In the genomic region with DNA sequence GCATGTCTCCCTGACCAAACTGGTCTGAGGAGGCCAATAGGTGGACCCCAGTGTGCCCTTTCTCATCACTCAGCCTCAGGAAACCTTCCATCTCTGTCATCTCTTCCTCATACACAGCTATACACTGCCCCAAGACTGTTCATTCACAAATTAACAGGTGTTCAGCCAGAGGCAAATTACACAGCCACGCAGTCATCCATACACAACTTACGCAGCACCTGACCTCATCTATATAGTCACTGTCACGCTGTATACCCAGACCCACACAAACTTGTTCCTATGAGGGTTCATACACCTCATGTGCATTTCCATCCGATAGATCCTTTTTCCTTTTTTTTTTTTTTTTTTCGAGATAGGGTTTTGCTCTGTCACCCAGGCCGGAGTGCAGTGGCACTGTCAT, we compare ENCODE assay signal across 33 cellular contexts. TPM values are rescaled to one million over a fixed set of nuclear protein-coding genes. Genes with fewer than 3 reads are reported as not detected.
"Had no signal": no experiment of that assay in that cellular context is flagged by ENCODE, and none has a peak within 500 bp of the region (broad histone marks: within the 10 kb centered on the region; RNA-seq: fewer than 3 reads in every experiment).

No MANE protein-coding gene starts in this region.

- H3K4me3 ChIP-seq: neural progenitor cell, ovary, psoas muscle, right lobe of liver, sigmoid colon, suprapubic skin, testis, tibial artery, transverse colon, upper lobe of right lung, vagina had no signal

- DNase-seq: natural killer cell; occipital lobe; ovary; posterior cingulate gyrus; psoas muscle; right cardiac atrium; right lobe of liver; sigmoid colon; small intestine; stimulated activated CD4-positive, alpha-beta T cell treated with anti-CD3 and anti-CD28 coated beads, Interleukin-15, amount 100 ng/mL, for 24 hours; stimulated activated CD4-positive, alpha-beta T cell treated with anti-CD3 and anti-CD28 coated beads, Interleukin-2, amount 100 ng/mL, for 24 hours; stimulated activated CD4-positive, alpha-beta T cell treated with anti-CD3 and anti-CD28 coated beads, Interleukin-2, amount 100 ng/mL, for 48 hours; stimulated activated CD4-positive, alpha-beta T cell treated with anti-CD3 and anti-CD28 coated beads, Interleukin-4, amount 100 ng/mL, for 4 hours; stimulated activated CD8-positive, alpha-beta memory T cell treated with anti-CD3 and anti-CD28 coated beads, Interleukin-4, amount 100 ng/mL, for 48 hours; stimulated activated naive CD4-positive, alpha-beta T cell; stimulated activated naive CD8-positive, alpha-beta T cell treated with anti-CD3 and anti-CD28 coated beads, Interleukin-15, amount 100 ng/mL, for 72 hours; stimulated activated naive CD8-positive, alpha-beta T cell treated with anti-CD3 and anti-CD28 coated beads, Interleukin-15, Interleukin-2, amounts not matched to agents 100 U/mL and 50 U/mL, for 24 hours; substantia nigra; testis; tibial artery; transverse colon; upper lobe of right lung had no signal

- H3K27ac Mint-ChIP-seq: natural killer cell; nephron; neural progenitor cell; progenitor cell of endocrine pancreas; stimulated activated memory B cell treated with anti-CD40 and anti-IgM and Interleukin-4, amounts not matched to agents 10 μg/mL and 1 μg/mL and 100 μg/mL, for 72 hours; stimulated activated naive CD8-positive, alpha-beta T cell treated with anti-CD3 and anti-CD28 coated beads, Interleukin-15, amount 100 ng/mL, for 72 hours; type B pancreatic cell had no signal

- H3K36me3 Mint-ChIP-seq: natural killer cell; neural progenitor cell; stimulated activated memory B cell treated with anti-CD40 and anti-IgM and Interleukin-4, amounts not matched to agents 10 μg/mL and 1 μg/mL and 100 μg/mL, for 72 hours; type B pancreatic cell had no signal

- ATAC-seq: natural killer cell; psoas muscle; right cardiac atrium; right lobe of liver; stimulated activated memory B cell treated with anti-CD40 and anti-IgM and Interleukin-4, amounts not matched to agents 10 μg/mL and 1 μg/mL and 100 μg/mL, for 72 hours; stimulated activated naive CD8-positive, alpha-beta T cell treated with anti-CD3 and anti-CD28 coated beads, Interleukin-15, amount 100 ng/mL, for 72 hours; stimulated activated naive CD8-positive, alpha-beta T cell treated with anti-CD3 and anti-CD28 coated beads, Interleukin-15, Interleukin-2, amounts not matched to agents 100 U/mL and 50 U/mL, for 24 hours; upper lobe of right lung had no signal

- H3K9me3 Mint-ChIP-seq: natural killer cell; nephron; neural progenitor cell; stimulated activated memory B cell treated with anti-CD40 and anti-IgM and Interleukin-4, amounts not matched to agents 10 μg/mL and 1 μg/mL and 100 μg/mL, for 72 hours; stimulated activated naive CD8-positive, alpha-beta T cell treated with anti-CD3 and anti-CD28 coated beads, Interleukin-15, amount 100 ng/mL, for 72 hours; type B pancreatic cell had no signal

- H3K4me3 Mint-ChIP-seq: natural killer cell; nephron; neural progenitor cell; stimulated activated memory B cell treated with anti-CD40 and anti-IgM and Interleukin-4, amounts not matched to agents 10 μg/mL and 1 μg/mL and 100 μg/mL, for 72 hours; stimulated activated naive CD8-positive, alpha-beta T cell treated with anti-CD3 and anti-CD28 coated beads, Interleukin-15, amount 100 ng/mL, for 72 hours; type B pancreatic cell had no signal

- H3K27me3 Mint-ChIP-seq: stimulated activated memory B cell treated with anti-CD40 and anti-IgM and Interleukin-4, amounts not matched to agents 10 μg/mL and 1 μg/mL and 100 μg/mL, for 72 hours had no signal

- H3K4me1 ChIP-seq: psoas muscle, right lobe of liver, sigmoid colon, tibial artery, transverse colon, upper lobe of right lung, vagina had no signal

- H3K27ac ChIP-seq: neural progenitor cell, ovary, parathyroid adenoma, psoas muscle, right lobe of liver, sigmoid colon, suprapubic skin, testis, tibial artery, transverse colon, upper lobe of right lung, vagina had no signal

- H3K4me2 ChIP-seq: neural progenitor cell had no signal

- H3K9ac ChIP-seq: neural progenitor cell, parathyroid adenoma had no signal

- H3K79me2 ChIP-seq: parathyroid adenoma had no signal

- H3K36me3 ChIP-seq: neural progenitor cell, ovary, right lobe of liver, sigmoid colon, suprapubic skin, tibial artery, transverse colon, upper lobe of right lung, vagina had no signal

- H3K27me3 ChIP-seq: ovary, right lobe of liver, testis, vagina had no signal

- H3K9me3 ChIP-seq: ovary, psoas muscle, right lobe of liver, sigmoid colon, suprapubic skin, testis, tibial artery, transverse colon, upper lobe of right lung, vagina had no signal

- H2AFZ ChIP-seq: neural progenitor cell, parathyroid adenoma had no signal

- FAIRE-seq: small intestine had no signal

- H3K4me1 Mint-ChIP-seq: nephron had no signal

RNA-seq across cellular contexts. Expression of gene DLGAP3, which starts 12.4 kb away (rescaled TPM):
- total RNA-seq: osteoblast, skeletal muscle tissue, urinary bladder, vagina had no signal
